In the genomic region with DNA sequence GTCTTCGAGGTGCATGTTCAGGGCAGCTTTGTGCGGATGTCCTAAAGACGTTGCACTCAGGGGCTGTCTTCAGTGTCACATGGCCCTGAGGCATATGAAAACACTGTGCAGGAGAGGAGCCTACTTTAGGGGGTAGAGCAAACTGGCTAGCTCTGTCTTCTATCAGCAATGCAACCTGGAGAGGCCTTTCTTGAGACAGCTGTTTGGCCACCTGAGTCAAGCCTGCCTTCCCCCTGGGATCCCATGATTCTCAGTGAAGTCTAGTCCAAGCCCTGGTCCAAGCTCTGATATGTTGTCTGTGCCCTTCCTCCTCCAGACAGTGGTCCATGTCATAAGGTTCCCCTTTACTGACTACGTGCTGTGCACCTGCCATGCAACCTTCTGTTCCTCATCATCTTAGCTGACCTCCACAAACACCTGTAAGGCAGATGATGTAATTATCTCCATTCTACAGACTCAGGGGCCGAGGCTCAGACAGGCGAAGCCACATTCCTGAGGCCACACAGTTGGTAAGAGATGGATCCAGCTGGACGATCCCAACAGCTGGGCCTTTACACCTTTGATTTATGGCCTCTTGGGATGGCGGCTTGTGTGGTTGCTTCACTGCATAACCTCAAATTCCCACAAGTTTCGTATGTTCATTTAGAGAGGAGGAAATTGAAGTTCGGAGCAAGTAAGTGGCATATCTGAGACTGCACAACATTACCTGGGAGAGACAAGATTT, we compare ENCODE assay signal across 22 cellular contexts.
A peak's percentile ranks its signal among the peaks of the same experiment; 100 is the strongest.
DNase-seq lines count a peak whose midpoint lies in the region; ATAC-seq and TF ChIP-seq lines count a peak whose summit lies in the region.
"Had no signal": no experiment of that assay in that cellular context is flagged by ENCODE, and none has a peak within 500 bp of the region (broad histone marks: within the 10 kb centered on the region; RNA-seq: fewer than 3 reads in every experiment).

No MANE protein-coding gene starts in this region.

- CTCF ChIA-PET in Caco-2 (lab: Charles Lee): no interaction called here

- H3K4me3 Mint-ChIP-seq in Caco-2 (ENCODE audit: unreplicated experiment): no peak overlapping the region
- H3K4me3 Mint-ChIP-seq: activated CD8-positive, alpha-beta T cell treated with anti-CD3 and anti-CD28 coated beads for 36 hours; neural crest cell had no signal

- no peak for ATAC-seq in GM21367 (IDR thresholded peaks at IDR 0.05; ENCODE audit: unreplicated experiment)
- no peak for ATAC-seq in GM19463 (IDR thresholded peaks at IDR 0.05; ENCODE audit: unreplicated experiment)
- ATAC-seq: activated CD4-positive, CD25-positive, alpha-beta regulatory T cell treated with anti-CD3 and anti-CD28 coated beads, Interleukin-2, amount 50 U/mL, for 24 hours; activated CD8-positive, alpha-beta T cell treated with anti-CD3 and anti-CD28 coated beads for 36 hours; heart left ventricle; K562; left colon had no signal

- H3K4me3 ChIP-seq in Caco-2 (ENCODE audit: low read depth, low read length) (no peak overlapping the region), SJCRH30 (no peak overlapping the region), lower leg skin (ENCODE audit: low read depth, poor library complexity, severe bottlenecking) (no peak overlapping the region)
- H3K4me3 ChIP-seq: BLaER1 treated with 17β-estradiol and CSF1 and Interleukin-3, amounts not matched to agents 10 nM and 100 nM; heart left ventricle; K562; MG63 had no signal

- BruUV-seq in Caco-2 (replicated peaks; lab: Mats Ljungman, UMichigan): no TSS peak

- peak; percentile 2 to 40 for DNase-seq in Caco-2
- peak; percentile 61 to 70 for DNase-seq in SJCRH30
- DNase-seq in lower leg skin (ENCODE audit: low spot score in 2 of 2): peak; percentile 3 to 48
- DNase-seq in renal cortical epithelial cell (ENCODE audit: low read depth): peak; percentile 35
- DNase-seq in NOMO-1 (lab: John Stamatoyannopoulos, UW; ENCODE audit: unreplicated experiment in 2 of 2): no peak
- no peak for DNase-seq in HCEC 1CT
- DNase-seq: activated CD8-positive, alpha-beta T cell treated with anti-CD3 and anti-CD28 coated beads for 36 hours; activated effector memory CD4-positive, alpha-beta T cell treated with anti-CD3 and anti-CD28 coated beads, Interleukin-2, amount 50 U/mL, for 16 hours; cerebellar nuclear complex; heart left ventricle; left colon; MG63; NCI-H1417; NCI-H2107; NCI-H446; stimulated activated CD4-positive, alpha-beta T cell treated with anti-CD3 and anti-CD28 coated beads, Interleukin-1b, Interleukin-23, amount 100 ng/mL, for 48 hours had no signal

- peaks cover 4% of the 10 kb centered on the region for H3K9me3 Mint-ChIP-seq in Caco-2 (ENCODE audit: unreplicated experiment)
- H3K9me3 Mint-ChIP-seq: activated CD8-positive, alpha-beta T cell treated with anti-CD3 and anti-CD28 coated beads for 36 hours; neural crest cell had no signal

- TF ChIP-seq POLR2A in lower leg skin (IDR thresholded peaks at IDR 0.05): no peak

- TF ChIP-seq CTCF in Caco-2 (IDR thresholded peaks at IDR 0.05; ENCODE audit: insufficient read depth in 1 of 2, low read depth in 1 of 2, low read length in 1 of 2, severe bottlenecking in 1 of 2, unreplicated experiment in 1 of 2) (no peak), lower leg skin (IDR thresholded peaks at IDR 0.05) (no peak)

- H3K27me3 ChIP-seq in Caco-2 (replicated peaks; ENCODE audit: control insufficient read depth, insufficient read depth, low read length): no peaks in the 10 kb centered on the region
- peaks cover 4% of the 10 kb centered on the region for H3K27me3 ChIP-seq in SJCRH30
- H3K27me3 ChIP-seq: BLaER1 treated with 17β-estradiol and CSF1 and Interleukin-3, amounts not matched to agents 10 nM and 100 nM; heart left ventricle; MG63 had no signal

- no peaks in the 10 kb centered on the region; the same call in 1 of the 2 replicates for H3K9me3 ChIP-seq in Caco-2
- H3K9me3 ChIP-seq in SJCRH30 (replicated peaks): no peaks in the 10 kb centered on the region
- H3K9me3 ChIP-seq: heart left ventricle, MG63 had no signal

- peaks cover 7% of the 10 kb centered on the region for H3K27me3 Mint-ChIP-seq in Caco-2 (ENCODE audit: insufficient read depth, unreplicated experiment)

- no peaks in the 10 kb centered on the region for H3K4me1 Mint-ChIP-seq in Caco-2 (ENCODE audit: low read depth, unreplicated experiment)

- no peak overlapping the region for H3K27ac ChIP-seq in SJCRH30
- H3K27ac ChIP-seq: BLaER1 treated with 17β-estradiol and CSF1 and Interleukin-3, amounts not matched to agents 10 nM and 100 nM had no signal

- no peaks in the 10 kb centered on the region for H3K36me3 ChIP-seq in Caco-2 (ENCODE audit: control insufficient read depth, insufficient read depth, low read length)
- H3K36me3 ChIP-seq in SJCRH30: no peaks in the 10 kb centered on the region
- H3K36me3 ChIP-seq: BLaER1 treated with 17β-estradiol and CSF1 and Interleukin-3, amounts not matched to agents 10 nM and 100 nM; heart left ventricle; MG63 had no signal

- H3K36me3 Mint-ChIP-seq in Caco-2 (ENCODE audit: insufficient read depth, unreplicated experiment): no peaks in the 10 kb centered on the region

- WGBS in lower leg skin, 2 donors: 88 to 89% methylated on average over 10 of the region's 10 CpGs

- intact Hi-C loops in Caco-2 (cut with micrococcal nuclease; ENCODE audit: unreplicated experiment) (no loop called here), lower leg skin (cut with DNase I; ENCODE audit: low total_unique reads) (no loop called here)

- no peaks in the 10 kb centered on the region for H3K4me1 ChIP-seq in Caco-2
- H3K4me1 ChIP-seq in SJCRH30: peaks cover 35% of the 10 kb centered on the region

- no peak overlapping the region for H3K27ac Mint-ChIP-seq in Caco-2 (ENCODE audit: unreplicated experiment)
- H3K27ac Mint-ChIP-seq: activated CD8-positive, alpha-beta T cell treated with anti-CD3 and anti-CD28 coated beads for 36 hours had no signal

- POLR2A ChIA-PET in Caco-2 (lab: Charles Lee): no interaction called here

Comparison
In these comparisons a context has a peak if more than half of its experiments do, and no peak if none do; other contexts are left out.
1. DNase-seq: peak in Caco-2 (2 of 2), SJCRH30 (2 of 2), lower leg skin (2 of 2) and renal cortical epithelial cell (single experiment); none in NOMO-1 (0 of 2) and HCEC 1CT (single experiment).